9 cellular contexts compared by ENCODE assay signal in the genomic region with DNA sequence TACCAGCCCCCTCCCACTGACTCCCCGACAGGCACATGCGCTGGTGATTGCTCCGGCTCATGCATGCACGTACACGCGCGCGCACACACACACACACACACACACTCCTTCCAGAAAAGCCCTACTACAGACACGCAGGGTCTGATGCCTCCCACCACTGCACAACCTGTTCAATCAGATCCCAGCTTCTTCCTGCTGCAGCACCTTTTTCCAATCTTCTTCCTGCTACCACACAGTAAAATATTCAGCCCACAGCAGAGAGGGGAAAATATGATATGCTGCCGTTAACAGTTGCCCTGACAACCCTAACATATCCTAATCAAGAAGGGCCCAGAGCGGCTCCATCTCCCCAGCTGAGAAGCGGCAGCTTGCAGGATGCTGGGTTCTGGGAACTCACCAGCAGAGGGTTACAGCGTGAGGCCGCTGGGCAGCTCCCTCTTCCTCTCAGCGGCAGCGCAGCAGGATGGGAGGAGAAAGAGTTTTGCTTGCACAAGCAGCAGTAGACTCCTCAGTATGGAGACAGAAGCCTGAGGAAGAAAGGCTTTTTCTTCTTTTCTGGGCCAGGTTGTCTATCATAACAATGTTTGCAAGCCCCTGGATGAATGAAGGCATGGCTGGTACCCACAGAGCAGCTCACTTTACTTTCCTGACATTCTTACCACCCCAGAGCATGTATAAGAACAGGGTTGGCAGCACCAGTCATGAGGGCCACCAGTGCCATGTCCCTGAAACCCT. TPM values are rescaled to one million over a fixed set of nuclear protein-coding genes. Genes with fewer than 3 reads are reported as not detected.
DNase-seq lines count a peak whose midpoint lies in the region; ATAC-seq and TF ChIP-seq lines count a peak whose summit lies in the region.
"Had no signal": no experiment of that assay in that cellular context is flagged by ENCODE, and none has a peak within 500 bp of the region (broad histone marks: within the 10 kb centered on the region; RNA-seq: fewer than 3 reads in every experiment).

No MANE protein-coding gene starts in this region.

- peak; percentile 53 for TF ChIP-seq RAD21 in SK-N-SH (IDR thresholded peaks at IDR 0.05; ENCODE audit: low read length)

- no peak overlapping the region for H2BK20ac ChIP-seq in H9 (ENCODE audit: low read depth, low read length, poor library complexity, severe bottlenecking)

- H2AFZ ChIP-seq in H9 (ENCODE audit: low read length), result no peak overlapping the region
- no peak overlapping the region for H2AFZ ChIP-seq in SK-N-SH (ENCODE audit: low read depth)

- no peak for TF ChIP-seq EP300 in SK-N-SH (IDR thresholded peaks at IDR 0.05; ENCODE audit: borderline replicate concordance in 1 of 2, low read depth in 1 of 2, low read length in 1 of 2)

- no peak overlapping the region for H3K23ac ChIP-seq in H9 (ENCODE audit: insufficient read length, low read depth, low read length)

- H3K4me1 Mint-ChIP-seq in H9, result peaks cover 47 to 61% of the 10 kb centered on the region in 2 experiments

- no peak overlapping the region for H2BK120ac ChIP-seq in H9 (ENCODE audit: low read depth, low read length, poor library complexity, severe bottlenecking)

- H3K4me3 Mint-ChIP-seq in H9, result peak overlapping the region; percentile 7 to 64; a peak in 4 of 5 replicates

- peak overlapping the region; percentile 71 to 91 (median 87); a peak in 6 of 7 replicates for H3K27ac Mint-ChIP-seq in H9

- H3K79me2 ChIP-seq in H9 (ENCODE audit: insufficient read depth, low read length), result peaks cover 4% of the 10 kb centered on the region; the same call in 1 of the 2 replicates
- H3K79me2 ChIP-seq in SK-N-SH (ENCODE audit: insufficient read depth), result no peaks in the 10 kb centered on the region

- peaks cover 2% of the 10 kb centered on the region for H3K79me1 ChIP-seq in H9 (ENCODE audit: insufficient read depth, low read depth, low read length, poor library complexity, severe bottlenecking)

- no peaks in the 10 kb centered on the region for H3F3A ChIP-seq in SK-N-SH (replicated peaks; ENCODE audit: insufficient read depth)

- H3K4me3 ChIP-seq in AG10803 (ENCODE audit: low read length), result peak overlapping the region; percentile 7; the same call in 1 of the 2 replicates
- H3K4me3 ChIP-seq in SK-N-SH (ENCODE audit: low read depth in 2 of 2, low read length in 1 of 2), result peak overlapping the region in 1 of 2 experiments; percentile 31; a peak in 2 of 4 replicates

- DNase-seq in AG10803 (ENCODE audit: low read depth), result peak; percentile 76
- peak; percentile 84 for DNase-seq in H9
- DNase-seq in SK-N-SH, result peak; percentile 76
- peak; percentile 10 for DNase-seq in central memory CD4-positive, alpha-beta T cell
- peak; percentile 68 for DNase-seq in kidney tubule cell (ENCODE audit: low spot score)
- DNase-seq in stimulated activated CD4-positive, alpha-beta T cell treated with anti-CD3 and anti-CD28 coated beads, Interleukin-4, amount 100 ng/mL, for 1 hour, result peak; percentile 33
- no peak for DNase-seq in NCI-H128 (lab: John Stamatoyannopoulos, UW; ENCODE audit: unreplicated experiment)

- CTCF ChIA-PET in SK-N-SH (lab: Yijun Ruan, JAX), result interaction anchor here (0.8 to 5.9 kb wide), 16 partner anchors 8 to 208 kb away, joined by 3 to 51 read pairs (median 4); a partner anchor contains a TSS

- no peak overlapping the region for H4K5ac ChIP-seq in H9 (ENCODE audit: insufficient read length, low read depth, low read length)

- H2BK5ac ChIP-seq in H9 (ENCODE audit: insufficient read length, low read length), result no peak overlapping the region

- H3K9me3 ChIP-seq in H9 (ENCODE audit: control insufficient read depth, low read depth, low read length) (no peaks in the 10 kb centered on the region), SK-N-SH (no peaks in the 10 kb centered on the region)
- H3K9me3 ChIP-seq: breast epithelium had no signal

- no CpG with 5 or more reads among the region's 16 CpGs for WGBS in H9 (ENCODE audit: extremely low coverage, insufficient read length, low lambda C conversion rate)
- WGBS in SK-N-SH (ENCODE audit: low lambda C conversion rate), result 26% methylated on average over 16 of the region's 16 CpGs

- H3K27me3 ChIP-seq in H9 (ENCODE audit: insufficient read depth, low read length) (no peaks in the 10 kb centered on the region), SK-N-SH (ENCODE audit: insufficient read depth) (no peaks in the 10 kb centered on the region)
- H3K27me3 ChIP-seq: breast epithelium had no signal

- H3K4me2 ChIP-seq in H9 (ENCODE audit: insufficient read depth, insufficient read length, low read length) (no peak overlapping the region), SK-N-SH (peak overlapping the region; percentile 44)

- H4K91ac ChIP-seq in H9 (ENCODE audit: insufficient read length, low read depth, low read length), result no peak overlapping the region

- peaks cover 20% of the 10 kb centered on the region for H3K4me1 ChIP-seq in H9 (ENCODE audit: insufficient read depth, low read length)
- peaks cover 0 to 33% of the 10 kb centered on the region in 2 experiments; a peak in 2 of 4 replicates for H3K4me1 ChIP-seq in SK-N-SH (ENCODE audit: control insufficient read depth in 1 of 2, insufficient read depth in 2 of 2, low read depth in 1 of 2, low read length in 1 of 2)

- H4K8ac ChIP-seq in H9 (replicated peaks; ENCODE audit: insufficient read length, low read depth, low read length), result no peak overlapping the region

- H3K56ac ChIP-seq in H9 (ENCODE audit: insufficient read length, low read depth, low read length), result no peak overlapping the region

- H3K9ac ChIP-seq in H9 (ENCODE audit: extremely low read depth, insufficient read length, low read length), result no peak overlapping the region
- no peak overlapping the region for H3K9ac ChIP-seq in SK-N-SH

- H3K14ac ChIP-seq in H9 (ENCODE audit: insufficient read depth, low read length), result no peak overlapping the region

- H3K27ac ChIP-seq in H9 (ENCODE audit: insufficient read length, low read depth, low read length) (no peak overlapping the region), SK-N-SH (ENCODE audit: low read depth in 2 of 2, low read length in 1 of 2) (peak overlapping the region in 1 of 2 experiments; percentile 94; a peak in 2 of 4 replicates)
- H3K27ac ChIP-seq: breast epithelium had no signal

- H3K36me3 Mint-ChIP-seq in H9 (ENCODE audit: insufficient read depth in 1 of 3, low read depth in 3 of 3), result peaks cover 0 to 4% (median 2%) of the 10 kb centered on the region in 3 experiments; a peak in 2 of 7 replicates

- H3K27me3 Mint-ChIP-seq in H9 (ENCODE audit: low read depth), result no peaks in the 10 kb centered on the region

- TF ChIP-seq CTCF in AG10803 (conservative IDR thresholded peaks at IDR 0.05; ENCODE audit: low read length) (peak; percentile 67), H9 (conservative IDR thresholded peaks at IDR 0.05) (peak; percentile 55; the same call in 2 of the 3 replicates), SK-N-SH (IDR thresholded peaks at IDR 0.05) (peak; percentile 41)

- no peak overlapping the region for H3K4ac ChIP-seq in H9 (ENCODE audit: low read depth, low read length)

- no peak overlapping the region for H3T11ph ChIP-seq in H9 (ENCODE audit: low read length)

- H3K36me3 ChIP-seq in SK-N-SH (replicated peaks in 1 of 2; ENCODE audit: control insufficient read depth in 1 of 2, insufficient read depth in 2 of 2, low read length in 1 of 2), result no peaks in the 10 kb centered on the region
- H3K36me3 ChIP-seq: breast epithelium had no signal

- no peaks in the 10 kb centered on the region for H4K20me1 ChIP-seq in H9 (ENCODE audit: control insufficient read depth, insufficient read depth, insufficient read length)
- no peaks in the 10 kb centered on the region for H4K20me1 ChIP-seq in SK-N-SH (ENCODE audit: insufficient read depth)

- no peaks in the 10 kb centered on the region for H3K9me2 ChIP-seq in SK-N-SH

- POLR2A ChIA-PET in SK-N-SH (lab: Yijun Ruan, JAX), result interaction anchor here (0.7 to 2.4 kb wide), 8 partner anchors 9 to 266 kb away, joined by 3 to 14 read pairs (median 4); a partner anchor contains a TSS

- no peak overlapping the region for H2BK15ac ChIP-seq in H9 (ENCODE audit: low read depth, low read length)

- H2AK5ac ChIP-seq in H9 (ENCODE audit: insufficient read length, low read length), result no peak overlapping the region

- H3K9me3 Mint-ChIP-seq in H9, result no peaks in the 10 kb centered on the region

- no peak overlapping the region for H3K18ac ChIP-seq in H9 (ENCODE audit: insufficient read length, low read depth, low read length)

- no peak for ATAC-seq in HG03039 (IDR thresholded peaks at IDR 0.05; ENCODE audit: unreplicated experiment)

- no peaks in the 10 kb centered on the region for H3K23me2 ChIP-seq in H9 (ENCODE audit: insufficient read length, low read depth, low read length, poor library complexity, severe bottlenecking)

- H2BK12ac ChIP-seq in H9 (ENCODE audit: insufficient read length, low read depth, low read length), result no peak overlapping the region

TF ChIP-seq in SK-N-SH, 30 proteins besides CTCF, POLR2A, EP300 and RAD21 (continues in another document):
- TF ChIP-seq TEAD4 (IDR thresholded peaks at IDR 0.05; ENCODE audit: borderline replicate concordance, insufficient read depth) (no peak), EZH2phosphoT487 (IDR thresholded peaks at IDR 0.05; ENCODE audit: borderline replicate concordance, low read depth) (no peak), FOXJ3 (CRISPR knock-in tag; IDR thresholded peaks at IDR 0.05) (0 out of 2 replicates have a peak, but pooled peaks have one; percentile 21), POLR2AphosphoS5 (IDR thresholded peaks at IDR 0.05; ENCODE audit: low read depth, low read length) (no peak), SIN3A (IDR thresholded peaks at IDR 0.05; ENCODE audit: borderline replicate concordance, low read depth, low read length) (no peak), GABPA (IDR thresholded peaks at IDR 0.05; ENCODE audit: low read depth) (no peak), RXRA (IDR thresholded peaks at IDR 0.05; ENCODE audit: borderline replicate concordance, low read depth) (no peak)
- TF ChIP-seq, protein P1, sequence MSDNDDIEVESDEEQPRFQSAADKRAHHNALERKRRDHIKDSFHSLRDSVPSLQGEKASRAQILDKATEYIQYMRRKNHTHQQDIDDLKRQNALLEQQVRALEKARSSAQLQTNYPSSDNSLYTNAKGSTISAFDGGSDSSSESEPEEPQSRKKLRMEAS (IDR thresholded peaks at IDR 0.05; ENCODE audit: low read depth), result no peak

RNA-seq across cellular contexts. Expression of a gene that starts 23.9 kb away (rescaled TPM):
- 50.2 and 51.1 TPM in 2 replicates for total RNA-seq in H9 (2021)
- 0.76 and 0.97 TPM in 2 replicates for polyA plus RNA-seq in SK-N-SH (2012; rRNA removed)
- 0.99 and 1.3 TPM in 2 replicates for polyA plus RNA-seq in SK-N-SH (2012; cell fraction: cytosol; rRNA removed)
- 1.1 and 1.2 TPM in 2 replicates for polyA plus RNA-seq in SK-N-SH (2012; cell fraction: nucleus; rRNA removed)
